Comparison of ENCODE assay signal across 8 cellular contexts in the genomic region with DNA sequence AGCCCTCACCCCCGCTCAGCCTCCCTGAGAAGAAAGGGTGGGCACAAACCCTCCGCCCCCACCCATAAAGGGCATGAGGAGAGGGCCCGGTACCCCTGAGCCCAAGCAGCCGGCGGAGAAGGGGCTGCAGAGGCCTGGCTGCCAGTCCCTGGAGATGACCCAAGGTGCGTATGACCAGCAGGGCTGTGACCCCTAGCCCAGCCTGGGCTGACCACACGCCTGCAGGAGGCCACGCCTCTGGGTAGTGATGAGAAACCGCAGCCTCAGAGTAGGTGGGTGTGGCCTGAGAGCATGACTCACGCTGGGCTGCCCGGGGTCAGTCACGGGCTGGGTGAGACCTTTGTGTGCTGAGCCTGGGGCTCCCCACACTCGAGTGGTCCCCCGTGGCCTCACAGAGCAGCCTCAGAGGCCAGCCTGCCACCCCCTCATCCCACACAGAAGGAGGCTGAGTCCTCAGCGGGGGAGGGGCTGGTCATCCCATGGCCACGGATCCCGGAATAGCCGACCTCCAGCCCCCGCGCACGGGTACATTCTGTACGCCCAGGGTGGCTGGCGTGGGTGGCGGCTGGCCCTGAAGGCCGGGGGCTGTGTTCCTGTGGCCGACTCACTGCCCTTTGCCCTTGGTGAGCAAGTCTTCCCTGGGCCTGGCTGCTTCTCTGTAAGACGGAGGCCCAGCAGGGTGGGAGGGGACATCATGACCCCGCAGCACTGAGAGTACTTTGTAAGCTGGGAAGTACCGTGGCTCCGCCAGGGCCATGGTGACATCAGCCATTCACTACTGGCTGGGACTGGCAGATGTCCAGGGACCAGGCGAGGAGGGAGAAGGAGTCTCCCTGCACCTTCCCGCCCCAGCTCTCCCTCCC.
A peak's percentile ranks its signal among the peaks of the same experiment; 100 is the strongest.
DNase-seq lines count a peak whose midpoint lies in the region; ATAC-seq and TF ChIP-seq lines count a peak whose summit lies in the region.

No MANE protein-coding gene starts in this region.

- intact Hi-C loops in sigmoid colon (cut with DNase I): loop anchor here (5.0 kb wide), 1 partner anchor 121 kb away; no protein-coding TSS in a partner anchor

- H3K4me3 Mint-ChIP-seq in immature natural killer cell: no peak overlapping the region

- H3K27me3 ChIP-seq in brain microvascular endothelial cell (replicated peaks) (no peaks in the 10 kb centered on the region), sigmoid colon (no peaks in the 10 kb centered on the region)

- no peaks in the 10 kb centered on the region for H3K4me1 Mint-ChIP-seq in immature natural killer cell

- no peak for TF ChIP-seq POLR2A in sigmoid colon (IDR thresholded peaks at IDR 0.05)

- H3K9me3 Mint-ChIP-seq in immature natural killer cell: no peaks in the 10 kb centered on the region

- peaks cover 0 to 24% (median 19%) of the 10 kb centered on the region in 4 donors for H3K4me1 ChIP-seq in sigmoid colon

- TF ChIP-seq CTCF in brain microvascular endothelial cell (IDR thresholded peaks at IDR 0.05; ENCODE audit: low read depth, low read length, missing control alignments): no peak
- TF ChIP-seq CTCF in sigmoid colon (IDR thresholded peaks at IDR 0.05): no peak

- no peaks in the 10 kb centered on the region for H3K9me3 ChIP-seq in sigmoid colon

- H3K36me3 ChIP-seq in brain microvascular endothelial cell (replicated peaks) (no peaks in the 10 kb centered on the region), sigmoid colon (no peaks in the 10 kb centered on the region)

- H3K27ac ChIP-seq in brain microvascular endothelial cell (peak overlapping the region; percentile 58), sigmoid colon (peak overlapping the region; percentile 70 to 80 (median 76))

- ATAC-seq in HG03460 (IDR thresholded peaks at IDR 0.05; ENCODE audit: unreplicated experiment) (no peak), HG03439 (IDR thresholded peaks at IDR 0.05; ENCODE audit: unreplicated experiment) (no peak)

- H3K4me3 ChIP-seq in brain microvascular endothelial cell (ENCODE audit: low read depth, low read length) (no peak overlapping the region), sigmoid colon (peak overlapping the region in 3 of 4 donors; percentile 8 to 17 (median 9))

- TF ChIP-seq EP300 in sigmoid colon (IDR thresholded peaks at IDR 0.05): peak in 3 of 4 donors; percentile 6 to 87 (median 80)

- in situ Hi-C loops in brain microvascular endothelial cell (cut with HindIII; ENCODE audit: low pct_ligation_motif_present, low sequenced_read_pairs): no loop called here

- 20 to 50% methylated on average over 32 of the region's 32 CpGs for WGBS in sigmoid colon, 2 donors

- DNase-seq in DMS79 treated with DMSO at 0.1 percent for 48 hours (lab: John Stamatoyannopoulos, UW) (peak; percentile 25), NCI-H1092 treated with DMSO at 0.1 percent for 48 hours (lab: John Stamatoyannopoulos, UW) (peak; percentile 10), brain microvascular endothelial cell (peak; percentile 89), immature natural killer cell (peak in 2 of 3 donors; percentile 1 to 5), sigmoid colon (peak; percentile 95), NCI-H2227 treated with DMSO at 0.1 percent for 48 hours (lab: John Stamatoyannopoulos, UW) (no peak)

- H3K27ac Mint-ChIP-seq in immature natural killer cell: no peak overlapping the region

- H3K36me3 Mint-ChIP-seq in immature natural killer cell: no peaks in the 10 kb centered on the region

- H3K27me3 Mint-ChIP-seq in immature natural killer cell (ENCODE audit: low read depth in 3 of 3): peaks cover 0 to 8% (median 4%) of the 10 kb centered on the region in 3 donors
